ENCODE assay signal across 8 cellular contexts in genomic region chr15:55407949-55408766, GRCh38. TPM values are rescaled to one million over a fixed set of nuclear protein-coding genes. Genes with fewer than 3 reads are reported as not detected.
DNase-seq lines count a peak whose midpoint lies in the region; ATAC-seq and TF ChIP-seq lines count a peak whose summit lies in the region.

Gene CCPG1 (minus strand): TSS chr15:55408359. CDS start chr15:55389424, 18,935 bp downstream.
Gene PIERCE2 (plus strand): TSS chr15:55408495. CDS start chr15:55408769, 274 bp downstream.

- peak within 1 kb of the TSS; percentile 86 for H3K4me2 ChIP-seq in DND-41 (ENCODE audit: insufficient read depth, low read length)

- H3K36me3 Mint-ChIP-seq in activated T-helper 1 cell treated with anti-CD3 and anti-CD28 coated beads, Interleukin-12 subunit alpha, Interleukin-12 subunit beta, Interleukin-2, Interleukin-4 antibody, amounts not matched to agents 30 ng/mL and 10 ng/mL and 1 ng/mL, durations not matched to agents 14 hours and 24 hours and 36 hours (ENCODE audit: low read depth), result peaks cover 4% of the 10 kb centered on the region
- no peaks in the 10 kb centered on the region for H3K36me3 Mint-ChIP-seq in naive B cell
- no peaks in the 10 kb centered on the region for H3K36me3 Mint-ChIP-seq in stimulated activated memory B cell treated with anti-CD40 and anti-IgM and Interleukin-4, amounts not matched to agents 10 μg/mL and 1 μg/mL and 100 μg/mL, for 72 hours

- peaks cover 25% of the 10 kb centered on the region for H3K79me2 ChIP-seq in DND-41 (ENCODE audit: insufficient read depth, low read length)

- CTCF ChIA-PET in Panc1 (lab: Charles Lee), result interaction anchor here (0.6 to 2.1 kb wide), 6 partner anchors 25 to 379 kb away, joined by 3 to 10 read pairs (median 5); partner anchors contain the start of genes PIGB and PIGBOS1

- H3K4me3 ChIP-seq in DND-41 (ENCODE audit: low read depth in 1 of 2, low read length in 2 of 2) (peak within 1 kb of the TSS; percentile 57 to 85; a peak in 3 of 4 replicates), Panc1 (ENCODE audit: low read depth in 2 of 2, low read length in 2 of 2) (peak within 1 kb of the TSS; percentile 84 to 86)

- peak; percentile 67 for TF ChIP-seq CTCF in DND-41 (IDR thresholded peaks at IDR 0.05; ENCODE audit: borderline replicate concordance, extremely low read depth, low read length, poor library complexity, severe bottlenecking)
- peak; percentile 73 for TF ChIP-seq CTCF in Panc1 (IDR thresholded peaks at IDR 0.05)

- H2AFZ ChIP-seq in DND-41 (ENCODE audit: low read depth, low read length), result peak within 1 kb of the TSS; percentile 76

- H3K27ac Mint-ChIP-seq in activated T-helper 1 cell treated with anti-CD3 and anti-CD28 coated beads, Interleukin-12 subunit alpha, Interleukin-12 subunit beta, Interleukin-2, Interleukin-4 antibody, amounts not matched to agents 30 ng/mL and 10 ng/mL and 1 ng/mL, durations not matched to agents 14 hours and 24 hours and 36 hours, result peak within 1 kb of the TSS; percentile 95
- peak within 1 kb of the TSS; percentile 95 to 98 (median 96) for H3K27ac Mint-ChIP-seq in naive B cell
- H3K27ac Mint-ChIP-seq in stimulated activated memory B cell treated with anti-CD40 and anti-IgM and Interleukin-4, amounts not matched to agents 10 μg/mL and 1 μg/mL and 100 μg/mL, for 72 hours, result peak within 1 kb of the TSS; percentile 94

- H3K9me3 ChIP-seq in DND-41 (ENCODE audit: insufficient read depth, low read length, severe bottlenecking) (no peaks in the 10 kb centered on the region), Panc1 (ENCODE audit: control insufficient read depth, insufficient read depth, low read depth, low read length) (no peaks in the 10 kb centered on the region)

- intact Hi-C loops in Panc1 (cut with micrococcal nuclease; ENCODE audit: unreplicated experiment), result loop anchor here (10.0 kb wide), 1 partner anchor 83 kb away; no protein-coding TSS in a partner anchor
- intact Hi-C loops in activated T-helper 1 cell treated with anti-CD3 and anti-CD28 coated beads, Interleukin-12 subunit alpha, Interleukin-12 subunit beta, Interleukin-2, Interleukin-4 antibody, amounts not matched to agents 30 ng/mL and 10 ng/mL and 1 ng/mL, durations not matched to agents 14 hours and 24 hours and 36 hours (cut with micrococcal nuclease), result loop anchor here (1.0 to 5.0 kb wide), 8 partner anchors 27 to 834 kb away; partner anchors contain the start of genes PIGB, PIGBOS1 and RFX7

- no peaks in the 10 kb centered on the region for H3K9me3 Mint-ChIP-seq in activated T-helper 1 cell treated with anti-CD3 and anti-CD28 coated beads, Interleukin-12 subunit alpha, Interleukin-12 subunit beta, Interleukin-2, Interleukin-4 antibody, amounts not matched to agents 30 ng/mL and 10 ng/mL and 1 ng/mL, durations not matched to agents 14 hours and 24 hours and 36 hours
- no peaks in the 10 kb centered on the region for H3K9me3 Mint-ChIP-seq in naive B cell
- no peaks in the 10 kb centered on the region for H3K9me3 Mint-ChIP-seq in stimulated activated memory B cell treated with anti-CD40 and anti-IgM and Interleukin-4, amounts not matched to agents 10 μg/mL and 1 μg/mL and 100 μg/mL, for 72 hours

- peak; percentile 90 for ATAC-seq in DND-41 (ENCODE audit: insufficient read depth, low read depth)
- ATAC-seq in GM21723 (IDR thresholded peaks at IDR 0.05; ENCODE audit: unreplicated experiment), result peak; percentile 95
- peak; percentile 97 for ATAC-seq in Panc1
- peak; percentile 86 for ATAC-seq in naive B cell (ENCODE audit: low read depth in 2 of 2)
- peak; percentile 97 for ATAC-seq in stimulated activated memory B cell treated with anti-CD40 and anti-IgM and Interleukin-4, amounts not matched to agents 10 μg/mL and 1 μg/mL and 100 μg/mL, for 72 hours

- in situ Hi-C loops in Panc1 (cut with HindIII; ENCODE audit: low pct_unique_long_range_greater_than_20kb, low sequenced_read_pairs), result no loop called here

- peak within 1 kb of the TSS; percentile 69 for H3K9ac ChIP-seq in DND-41 (ENCODE audit: low read depth, low read length)

- peaks cover 26% of the 10 kb centered on the region for H3K4me1 Mint-ChIP-seq in activated T-helper 1 cell treated with anti-CD3 and anti-CD28 coated beads, Interleukin-12 subunit alpha, Interleukin-12 subunit beta, Interleukin-2, Interleukin-4 antibody, amounts not matched to agents 30 ng/mL and 10 ng/mL and 1 ng/mL, durations not matched to agents 14 hours and 24 hours and 36 hours (ENCODE audit: low read depth)
- peaks cover 17 to 37% (median 31%) of the 10 kb centered on the region in 3 donors for H3K4me1 Mint-ChIP-seq in naive B cell
- peaks cover 22% of the 10 kb centered on the region for H3K4me1 Mint-ChIP-seq in stimulated activated memory B cell treated with anti-CD40 and anti-IgM and Interleukin-4, amounts not matched to agents 10 μg/mL and 1 μg/mL and 100 μg/mL, for 72 hours

- H3K27ac ChIP-seq in DND-41 (ENCODE audit: low read length) (peak within 1 kb of the TSS; percentile 86), Panc1 (ENCODE audit: low read length) (peak within 1 kb of the TSS; percentile 78)

- no peaks in the 10 kb centered on the region for H4K20me1 ChIP-seq in DND-41 (ENCODE audit: insufficient read depth, low read length)

- no peaks in the 10 kb centered on the region for H3K27me3 ChIP-seq in DND-41 (ENCODE audit: insufficient read depth, low read length, poor library complexity)
- H3K27me3 ChIP-seq in Panc1 (ENCODE audit: control insufficient read depth, insufficient read depth, low read length), result no peaks in the 10 kb centered on the region

- H3K27me3 Mint-ChIP-seq in activated T-helper 1 cell treated with anti-CD3 and anti-CD28 coated beads, Interleukin-12 subunit alpha, Interleukin-12 subunit beta, Interleukin-2, Interleukin-4 antibody, amounts not matched to agents 30 ng/mL and 10 ng/mL and 1 ng/mL, durations not matched to agents 14 hours and 24 hours and 36 hours (ENCODE audit: insufficient read depth), result no peaks in the 10 kb centered on the region
- no peaks in the 10 kb centered on the region for H3K27me3 Mint-ChIP-seq in naive B cell
- H3K27me3 Mint-ChIP-seq in stimulated activated memory B cell treated with anti-CD40 and anti-IgM and Interleukin-4, amounts not matched to agents 10 μg/mL and 1 μg/mL and 100 μg/mL, for 72 hours, result no peaks in the 10 kb centered on the region

- BruUV-seq in Panc1 (replicated peaks; lab: Mats Ljungman, UMichigan), result no TSS peak

- DNase-seq in DND-41, result peak; percentile 89
- peak; percentile 87 for DNase-seq in KG1 (lab: John Stamatoyannopoulos, UW)
- DNase-seq in Panc1 (ENCODE audit: low read depth, low spot score), result peak; percentile 80
- peak; percentile 89 for DNase-seq in activated T-helper 1 cell treated with anti-CD3 and anti-CD28 coated beads, Interleukin-12 subunit alpha, Interleukin-12 subunit beta, Interleukin-2, Interleukin-4 antibody, amounts not matched to agents 30 ng/mL and 10 ng/mL and 1 ng/mL, durations not matched to agents 14 hours and 24 hours and 36 hours (ENCODE audit: low spot score)
- DNase-seq in fibroblast of gingiva (ENCODE audit: low read depth), result peak; percentile 95
- peak; percentile 90 for DNase-seq in naive B cell

- peak within 1 kb of the TSS; percentile 98 for H3K4me3 Mint-ChIP-seq in activated T-helper 1 cell treated with anti-CD3 and anti-CD28 coated beads, Interleukin-12 subunit alpha, Interleukin-12 subunit beta, Interleukin-2, Interleukin-4 antibody, amounts not matched to agents 30 ng/mL and 10 ng/mL and 1 ng/mL, durations not matched to agents 14 hours and 24 hours and 36 hours
- peak within 1 kb of the TSS; percentile 90 to 98 (median 94) for H3K4me3 Mint-ChIP-seq in naive B cell
- peak within 1 kb of the TSS; percentile 96 for H3K4me3 Mint-ChIP-seq in stimulated activated memory B cell treated with anti-CD40 and anti-IgM and Interleukin-4, amounts not matched to agents 10 μg/mL and 1 μg/mL and 100 μg/mL, for 72 hours

- H3K4me1 ChIP-seq in DND-41 (ENCODE audit: insufficient read depth, low read length), result peaks cover 53% of the 10 kb centered on the region
- H3K4me1 ChIP-seq in Panc1 (ENCODE audit: control insufficient read depth, insufficient read depth, low read length), result peaks cover 10% of the 10 kb centered on the region; the same call in 1 of the 2 replicates

- POLR2A ChIA-PET in Panc1 (lab: Charles Lee), result interaction anchor here (0.6 to 1.2 kb wide), 5 partner anchors 27 to 94 kb away, joined by 3 to 5 read pairs (median 3); partner anchors contain the start of genes PIGB and PIGBOS1

- H3K36me3 ChIP-seq in DND-41 (ENCODE audit: insufficient read depth, low read length) (no peaks in the 10 kb centered on the region), Panc1 (ENCODE audit: control insufficient read depth, insufficient read depth, low read length) (no peaks in the 10 kb centered on the region)

RNA-seq across cellular contexts. Expression of gene CCPG1, which starts in this region (rescaled TPM):
- total RNA-seq in Panc1 (2021; ENCODE audit: unreplicated experiment), result 27.6 TPM
- 12.5 TPM for polyA plus RNA-seq in Panc1 (2012; ENCODE audit: insufficient read length)
- total RNA-seq in activated T-helper 1 cell treated with anti-CD3 and anti-CD28 coated beads, Interleukin-12 subunit alpha, Interleukin-12 subunit beta, Interleukin-2, Interleukin-4 antibody, amounts not matched to agents 30 ng/mL and 10 ng/mL and 1 ng/mL, durations not matched to agents 14 hours and 24 hours and 36 hours, result 15.0 TPM in 2 replicates
- 10 to 100 TPM; 21.1 to 44.1 (median 29.9) TPM for polyA plus RNA-seq in naive B cell (ENCODE audit: low read depth in 6 of 6)

RNA-seq across cellular contexts. Expression of gene PIERCE2, which starts in this region (rescaled TPM):
- 2.8 TPM for total RNA-seq in Panc1 (2021; ENCODE audit: unreplicated experiment)
- polyA plus RNA-seq in Panc1 (2012; ENCODE audit: insufficient read length), result 1.1 TPM
- total RNA-seq in activated T-helper 1 cell treated with anti-CD3 and anti-CD28 coated beads, Interleukin-12 subunit alpha, Interleukin-12 subunit beta, Interleukin-2, Interleukin-4 antibody, amounts not matched to agents 30 ng/mL and 10 ng/mL and 1 ng/mL, durations not matched to agents 14 hours and 24 hours and 36 hours, result not detected in 2 replicates
- polyA plus RNA-seq in naive B cell (ENCODE audit: low read depth in 6 of 6), result 1 to 10 TPM; 1.8 to 4.6 (median 2.6) TPM

Comparison
In these comparisons a context has a peak if more than half of its experiments do, and no peak if none do; other contexts are left out.
1. Peak in every context shown above with its lines: DNase-seq, ATAC-seq, H3K4me3 ChIP-seq and H3K27ac ChIP-seq.